Comparison of ENCODE assay signal across 1 cellular context in the genomic region with DNA sequence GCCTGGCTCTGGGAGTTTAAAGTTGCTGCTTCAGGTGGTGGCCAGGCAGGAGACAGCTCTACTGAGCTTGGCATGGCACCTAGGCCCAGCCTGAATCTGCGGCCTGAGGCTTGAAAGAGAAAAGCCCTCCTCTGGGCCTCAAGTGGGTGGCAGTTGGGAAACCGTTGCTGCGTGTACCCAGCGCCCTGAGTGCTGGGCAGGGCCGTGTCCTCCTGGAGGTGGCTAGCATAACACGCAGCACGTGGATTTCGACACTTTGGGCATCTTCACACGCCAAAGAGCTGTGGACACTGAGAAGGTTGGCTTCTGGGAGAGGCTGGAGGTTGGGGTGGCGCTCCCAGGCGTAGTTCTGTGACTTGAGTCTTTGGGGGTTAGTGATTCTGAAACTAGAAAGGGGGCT.
TF ChIP-seq lines count a peak whose summit lies in the region.

No MANE protein-coding gene starts in this region.

TF ChIP-seq in H1, 55 proteins besides CTCF, POLR2A, EP300 and RAD21:
- TF ChIP-seq POU5F1 (IDR thresholded peaks at IDR 0.05; ENCODE audit: low read depth, low read length) (no peak), TAF1 (IDR thresholded peaks at IDR 0.05; ENCODE audit: low read depth, low read length) (no peak), SAP30 (IDR thresholded peaks at IDR 0.05; ENCODE audit: insufficient read depth, insufficient replicate concordance, low read length) (no peak), CREB1 (IDR thresholded peaks at IDR 0.05) (no peak), BRCA1 (IDR thresholded peaks at IDR 0.05; ENCODE audit: low read depth, low read length) (no peak), PHF8 (conservative IDR thresholded peaks at IDR 0.05; ENCODE audit: low read depth, low read length) (no peak), JUND (IDR thresholded peaks at IDR 0.05; ENCODE audit: low read length) (no peak), TAF7 (optimal IDR thresholded peaks at IDR 0.05; ENCODE audit: borderline replicate concordance, low read depth, low read length) (no peak), SRF (IDR thresholded peaks at IDR 0.05; ENCODE audit: low read depth, low read length) (no peak), RNF2 (IDR thresholded peaks at IDR 0.05; ENCODE audit: borderline replicate concordance, low read depth, low read length, missing control alignments, poor library complexity, severe bottlenecking) (no peak), EGR1 (IDR thresholded peaks at IDR 0.05; ENCODE audit: borderline replicate concordance, low read depth, low read length) (no peak), KDM5A (IDR thresholded peaks at IDR 0.05; ENCODE audit: low read length) (no peak)
- TF ChIP-seq, protein P1, sequence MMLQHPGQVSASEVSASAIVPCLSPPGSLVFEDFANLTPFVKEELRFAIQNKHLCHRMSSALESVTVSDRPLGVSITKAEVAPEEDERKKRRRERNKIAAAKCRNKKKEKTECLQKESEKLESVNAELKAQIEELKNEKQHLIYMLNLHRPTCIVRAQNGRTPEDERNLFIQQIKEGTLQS (IDR thresholded peaks at IDR 0.05; ENCODE audit: insufficient read depth, low read depth, low read length) = no peak
- TF ChIP-seq, protein P2, sequence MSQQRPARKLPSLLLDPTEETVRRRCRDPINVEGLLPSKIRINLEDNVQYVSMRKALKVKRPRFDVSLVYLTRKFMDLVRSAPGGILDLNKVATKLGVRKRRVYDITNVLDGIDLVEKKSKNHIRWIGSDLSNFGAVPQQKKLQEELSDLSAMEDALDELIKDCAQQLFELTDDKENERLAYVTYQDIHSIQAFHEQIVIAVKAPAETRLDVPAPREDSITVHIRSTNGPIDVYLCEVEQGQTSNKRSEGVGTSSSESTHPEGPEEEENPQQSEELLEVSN (IDR thresholded peaks at IDR 0.05) = no peak
